ENCODE assay signal across 8 cellular contexts in genomic region chr16:27972500-27972899, GRCh38.
DNase-seq lines count a peak whose midpoint lies in the region; ATAC-seq and TF ChIP-seq lines count a peak whose summit lies in the region.

No MANE protein-coding gene starts in this region.

- H3K27ac Mint-ChIP-seq in activated B cell treated with CpG ODN at 0.5 μM for 24 hours (no peak overlapping the region), nephron progenitor cell (no peak overlapping the region)

- CTCF ChIA-PET in activated B cell treated with CpG ODN at 0.5 μM for 24 hours (lab: Charles Lee) = interaction anchor here (1.0 to 3.3 kb wide), 5 partner anchors 10 to 246 kb away, joined by 3 to 45 read pairs (median 3); no protein-coding TSS in a partner anchor

- TF ChIP-seq CTCF in activated B cell treated with CpG ODN at 0.5 μM for 24 hours (IDR thresholded peaks at IDR 0.05) = no peak
- TF ChIP-seq CTCF in epithelial cell of esophagus (IDR thresholded peaks at IDR 0.05; ENCODE audit: insufficient read depth, low read depth, low read length, missing control alignments) = peak; percentile 53
- TF ChIP-seq CTCF in nephron progenitor cell (IDR thresholded peaks at IDR 0.05) = peak; percentile 61

- peak; percentile 41 for DNase-seq in activated naive CD4-positive, alpha-beta T cell treated with Interleukin-2 at 50 U/mL for 16 hours
- no peak for DNase-seq in activated naive CD4-positive, alpha-beta T cell (lab: John Stamatoyannopoulos, UW)
- DNase-seq in NCI-H1105 (lab: John Stamatoyannopoulos, UW) (peak; percentile 18), activated B cell treated with CpG ODN at 0.5 μM for 24 hours (no peak), epithelial cell of esophagus (ENCODE audit: low read depth) (peak; percentile 46), nephron progenitor cell (peak; percentile 30)

- peak; percentile 77 for ATAC-seq in activated B cell treated with CpG ODN at 0.5 μM for 24 hours (ENCODE audit: low read depth)
- no peak for ATAC-seq in GM18868 (IDR thresholded peaks at IDR 0.05; ENCODE audit: unreplicated experiment)
- ATAC-seq in GM19467 (IDR thresholded peaks at IDR 0.05; ENCODE audit: unreplicated experiment) = no peak

- H3K4me3 Mint-ChIP-seq in activated B cell treated with CpG ODN at 0.5 μM for 24 hours = no peak overlapping the region
- no peak overlapping the region for H3K4me3 Mint-ChIP-seq in nephron progenitor cell

- H3K9me3 Mint-ChIP-seq in activated B cell treated with CpG ODN at 0.5 μM for 24 hours = no peaks in the 10 kb centered on the region
- H3K9me3 Mint-ChIP-seq in nephron progenitor cell = no peaks in the 10 kb centered on the region

- intact Hi-C loops in activated B cell treated with CpG ODN at 0.5 μM for 24 hours (cut with micrococcal nuclease) = loop anchor here (2.0 to 5.0 kb wide), 3 partner anchors 168 to 345 kb away; no protein-coding TSS in a partner anchor

- peaks cover 6% of the 10 kb centered on the region for H3K27me3 Mint-ChIP-seq in activated B cell treated with CpG ODN at 0.5 μM for 24 hours
- peaks cover 47% of the 10 kb centered on the region for H3K27me3 Mint-ChIP-seq in nephron progenitor cell (ENCODE audit: low read depth, poor library complexity)

- H3K4me1 Mint-ChIP-seq in activated B cell treated with CpG ODN at 0.5 μM for 24 hours (no peaks in the 10 kb centered on the region), nephron progenitor cell (no peaks in the 10 kb centered on the region)

- POLR2A ChIA-PET in activated B cell treated with CpG ODN at 0.5 μM for 24 hours (lab: Charles Lee) = interaction anchor here (0.6 kb wide), 1 partner anchor 246 kb away, joined by 4 read pairs; no protein-coding TSS in a partner anchor

- no peaks in the 10 kb centered on the region for H3K36me3 Mint-ChIP-seq in activated B cell treated with CpG ODN at 0.5 μM for 24 hours (ENCODE audit: low read depth)
- no peaks in the 10 kb centered on the region for H3K36me3 Mint-ChIP-seq in nephron progenitor cell (ENCODE audit: low read depth)

- no peak overlapping the region for H3K4me3 ChIP-seq in epithelial cell of esophagus (ENCODE audit: low read length)

Comparison
In these comparisons a context has a peak if more than half of its experiments do, and no peak if none do; other contexts are left out.
1. DNase-seq: peak in activated naive CD4-positive, alpha-beta T cell treated with Interleukin-2 at 50 U/mL for 16 hours (single experiment), NCI-H1105 (single experiment), epithelial cell of esophagus (single experiment) and nephron progenitor cell (single experiment); none in activated naive CD4-positive, alpha-beta T cell (0 of 4) and activated B cell treated with CpG ODN at 0.5 μM for 24 hours (single experiment).